In the genomic region with DNA sequence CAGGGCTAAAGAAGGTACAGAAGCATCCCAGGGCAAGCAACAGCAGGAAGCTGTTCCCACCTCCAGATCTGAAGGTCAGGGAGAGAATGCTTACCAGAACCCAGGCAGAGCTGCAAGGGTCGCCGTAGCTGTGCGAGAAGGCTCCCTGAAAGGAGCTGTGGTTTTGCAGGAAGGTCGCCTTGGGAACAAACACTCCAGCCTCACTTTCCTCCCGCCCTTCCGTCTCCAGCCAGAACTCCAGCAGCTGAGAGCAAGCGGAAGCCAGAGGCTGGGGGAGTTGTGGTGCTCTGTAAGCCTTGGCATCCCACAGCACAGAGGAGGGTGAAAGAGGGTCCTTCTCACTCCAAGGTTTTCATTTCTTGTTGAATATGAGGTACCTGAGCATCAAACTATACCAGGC, we compare ENCODE assay signal across 1 cellular context.
TF ChIP-seq lines count a peak whose summit lies in the region.

No MANE protein-coding gene starts in this region.

TF ChIP-seq in H1, 55 proteins besides CTCF, POLR2A, EP300 and RAD21:
- TF ChIP-seq SAP30 (IDR thresholded peaks at IDR 0.05; ENCODE audit: insufficient read depth, insufficient replicate concordance, low read length) = no peak
- TF ChIP-seq BACH1 (IDR thresholded peaks at IDR 0.05; ENCODE audit: low read length) = no peak
- no peak for TF ChIP-seq KDM1A (IDR thresholded peaks at IDR 0.05; ENCODE audit: borderline replicate concordance, low read length)
- TF ChIP-seq YY1 (IDR thresholded peaks at IDR 0.05; ENCODE audit: low read depth, low read length) = no peak
- TF ChIP-seq SUZ12 (IDR thresholded peaks at IDR 0.05; ENCODE audit: low read length) = no peak
- TF ChIP-seq RNF2 (IDR thresholded peaks at IDR 0.05; ENCODE audit: borderline replicate concordance, low read depth, low read length, missing control alignments, poor library complexity, severe bottlenecking) = no peak
- no peak for TF ChIP-seq JUN (IDR thresholded peaks at IDR 0.05; ENCODE audit: low read depth, low read length)
- TF ChIP-seq GABPA (IDR thresholded peaks at IDR 0.05; ENCODE audit: borderline replicate concordance, insufficient read depth, low read length) = no peak
- no peak for TF ChIP-seq CHD7 (IDR thresholded peaks at IDR 0.05; ENCODE audit: insufficient replicate concordance, low read length)
- TF ChIP-seq TCF12 (IDR thresholded peaks at IDR 0.05; ENCODE audit: low read depth, low read length) = no peak
- TF ChIP-seq ZNF274 (IDR thresholded peaks at IDR 0.05; ENCODE audit: borderline replicate concordance, extremely low read depth, low read length) = no peak
- TF ChIP-seq TEAD4 (IDR thresholded peaks at IDR 0.05; ENCODE audit: low read depth, low read length) = no peak
- no peak for TF ChIP-seq SP1 (IDR thresholded peaks at IDR 0.05; ENCODE audit: low read depth, low read length)
- no peak for TF ChIP-seq SP4 (IDR thresholded peaks at IDR 0.05; ENCODE audit: low read length)
- no peak for TF ChIP-seq BRCA1 (IDR thresholded peaks at IDR 0.05; ENCODE audit: low read depth, low read length)
